In genomic region chr5:149267241-149267973, GRCh38 we compare ENCODE assay signal across 24 cellular contexts. TPM values are rescaled to one million over a fixed set of nuclear protein-coding genes. Genes with fewer than 3 reads are reported as not detected.
A peak's percentile ranks its signal among the peaks of the same experiment; 100 is the strongest.
DNase-seq lines count a peak whose midpoint lies in the region; ATAC-seq and TF ChIP-seq lines count a peak whose summit lies in the region.
"Had no signal": no experiment of that assay in that cellular context is flagged by ENCODE, and none has a peak within 500 bp of the region (broad histone marks: within the 10 kb centered on the region; RNA-seq: fewer than 3 reads in every experiment).

No MANE protein-coding gene starts in this region.

- H2BK20ac ChIP-seq in IMR-90 (ENCODE audit: low read depth, low read length), result no peak overlapping the region; the same call in 1 of the 2 replicates

- no peak overlapping the region for H2AFZ ChIP-seq in IMR-90 (replicated peaks; ENCODE audit: low read length, poor library complexity)

- no peak for TF ChIP-seq EP300 in upper lobe of left lung (IDR thresholded peaks at IDR 0.05)

- no peak overlapping the region for H4K91ac ChIP-seq in IMR-90 (ENCODE audit: insufficient read depth, low read depth, low read length)

- no peak overlapping the region for H4K5ac ChIP-seq in IMR-90 (ENCODE audit: low read depth, low read length)

- 50% methylated on average over 1 of the region's 9 CpGs; no CpG with 5 or more reads in 1 of the 2 experiments for whole genome bisulfite sequencing in IMR-90 (ENCODE audit: extremely low coverage in 2 of 2, insufficient read length in 1 of 2), 2 experiments
- WGBS in upper lobe of left lung, 2 donors, result 87 to 93% methylated on average over 9 of the region's 9 CpGs

- no peak overlapping the region for H3K56ac ChIP-seq in IMR-90 (ENCODE audit: extremely low read depth, insufficient read depth, low read length)

- H3K4me2 ChIP-seq in IMR-90 (ENCODE audit: low read depth, low read length), result no peak overlapping the region

- no peak overlapping the region for H3K18ac ChIP-seq in IMR-90 (ENCODE audit: low read depth, low read length)

- no peak overlapping the region for H3K23ac ChIP-seq in IMR-90 (ENCODE audit: low read depth, low read length)

- H3K4ac ChIP-seq in IMR-90 (ENCODE audit: low read depth, low read length), result peak overlapping the region; percentile 25; the same call in 1 of the 2 replicates

- TF ChIP-seq POLR2A in IMR-90 (IDR thresholded peaks at IDR 0.05; ENCODE audit: low read depth, low read length), result no peak
- TF ChIP-seq POLR2A in upper lobe of left lung (IDR thresholded peaks at IDR 0.05), result no peak

- H2AK9ac ChIP-seq in IMR-90 (replicated peaks; ENCODE audit: low read depth, low read length, poor library complexity), result no peak overlapping the region

- H3K9ac ChIP-seq in IMR-90 (ENCODE audit: low read depth, low read length), result no peak overlapping the region

- POLR2A ChIA-PET in IMR-90 (lab: Charles Lee; ENCODE audit: unreplicated experiment), result no interaction called here

- in situ Hi-C loops in IMR-90 (cut with MboI; ENCODE audit: low sequenced_read_pairs), result loop anchor here (10.0 kb wide), 1 partner anchor 533 kb away; no protein-coding TSS in a partner anchor

- intact Hi-C loops in IMR-90 (cut with micrococcal nuclease), result loop anchor here (5.0 kb wide), 3 partner anchors 80 to 535 kb away; partner anchors contain the start of gene GRPEL2

- DNase-seq in IMR-90 (no peak), substantia nigra (lab: John Stamatoyannopoulos, UW) (peak; percentile 6 to 89 (median 67)), NCI-H446 treated with DMSO at 0.1 percent for 48 hours (lab: John Stamatoyannopoulos, UW) (no peak), DMS79 (lab: John Stamatoyannopoulos, UW) (no peak), upper lobe of left lung (no peak)
- DNase-seq: activated CD4-positive, alpha-beta T cell treated with anti-CD3 and anti-CD28 coated beads for 48 hours; activated CD8-positive, alpha-beta memory T cell treated with anti-CD3 and anti-CD28 coated beads, Interleukin-2, amount 10 ng/mL, durations not matched to agents 7 days and 5 days; activated naive CD4-positive, alpha-beta T cell treated with anti-CD3 and anti-CD28 coated beads for 36 hours; activated T-cell treated with anti-CD3 and anti-CD28 coated beads, Interleukin-2, amount 50 U/mL, for 72 hours; CD4-positive, alpha-beta memory T cell; DMS153; foreskin keratinocyte; GF-D8; NCI-H1092 treated with DMSO at 0.1 percent for 48 hours; NCI-H1930; NCI-H345; NCI-H774; stimulated activated CD4-positive, alpha-beta T cell treated with anti-CD3 and anti-CD28 coated beads, Interleukin-4, amount 100 ng/mL, for 1 hour; stimulated activated naive CD4-positive, alpha-beta T cell had no signal

- H3K14ac ChIP-seq in IMR-90 (replicated peaks; ENCODE audit: low read depth, low read length), result no peak overlapping the region

- ATAC-seq in IMR-90 (ENCODE audit: low read depth) (no peak), upper lobe of left lung (ENCODE audit: low FRiP score in 2 of 2) (no peak)
- ATAC-seq: activated CD8-positive, alpha-beta memory T cell treated with anti-CD3 and anti-CD28 coated beads, Interleukin-2, amount 10 ng/mL, durations not matched to agents 7 days and 5 days; activated T-cell treated with anti-CD3 and anti-CD28 coated beads, Interleukin-2, amount 50 U/mL, for 72 hours; foreskin keratinocyte; SK-N-SH treated with all-trans-retinoic acid at 6 μM for 48 hours had no signal

- TF ChIP-seq CTCF in IMR-90 (conservative IDR thresholded peaks at IDR 0.05; ENCODE audit: low read depth, low read length), result no peak
- no peak for TF ChIP-seq CTCF in upper lobe of left lung (IDR thresholded peaks at IDR 0.05)

- no TSS peak for BruUV-seq in IMR-90 (replicated peaks; lab: Mats Ljungman, UMichigan)

- H3K4me3 ChIP-seq in IMR-90 (ENCODE audit: insufficient read depth, low read depth, low read length) (no peak overlapping the region), upper lobe of left lung (no peak overlapping the region)

- H2BK15ac ChIP-seq in IMR-90 (ENCODE audit: low read depth, low read length), result no peak overlapping the region

- no peak overlapping the region for H4K8ac ChIP-seq in IMR-90 (ENCODE audit: low read depth in 2 of 2, low read length in 2 of 2)

- dilution Hi-C loops in IMR-90 (cut with HindIII; ENCODE audit: low sequenced_read_pairs, unreplicated experiment), result no loop called here

- no peaks in the 10 kb centered on the region for H4K20me1 ChIP-seq in IMR-90 (ENCODE audit: insufficient read depth, low read length)

- no peak overlapping the region; the same call in 1 of the 2 replicates for H2AK5ac ChIP-seq in IMR-90 (ENCODE audit: low read depth, low read length)

- H3K9me3 ChIP-seq in IMR-90 (ENCODE audit: control insufficient read depth, insufficient read depth, low read length) (peaks cover 2% of the 10 kb centered on the region; the same call in 1 of the 2 replicates), upper lobe of left lung (peaks cover 0 to 12% (median 5%) of the 10 kb centered on the region in 4 donors)

- no peak for TF ChIP-seq RAD21 in IMR-90 (IDR thresholded peaks at IDR 0.05; ENCODE audit: low read length)

- no peak overlapping the region for H2BK120ac ChIP-seq in IMR-90 (ENCODE audit: low read depth, low read length)

- no peak overlapping the region for H2BK5ac ChIP-seq in IMR-90 (ENCODE audit: low read depth, low read length, poor library complexity, severe bottlenecking)

- 0 out of 4 replicates have a peak, but pooled peaks cover 0 to 4% of the 10 kb centered on the region in 2 experiments for H3K79me1 ChIP-seq in IMR-90 (ENCODE audit: low read depth in 1 of 2, low read length in 2 of 2)

- H3K27ac ChIP-seq in IMR-90 (ENCODE audit: insufficient read depth, low read length), result no peak overlapping the region
- H3K27ac ChIP-seq in cingulate gyrus (ENCODE audit: low read depth, low read length), result peak overlapping the region; percentile 73
- peak overlapping the region; percentile 71 for H3K27ac ChIP-seq in layer of hippocampus (ENCODE audit: low read depth, low read length)
- H3K27ac ChIP-seq in substantia nigra (ENCODE audit: low read depth, low read length, poor library complexity, severe bottlenecking), result peak overlapping the region; percentile 81
- H3K27ac ChIP-seq in upper lobe of left lung, result no peak overlapping the region
- H3K27ac ChIP-seq: foreskin keratinocyte had no signal

- peaks cover 4% of the 10 kb centered on the region for H3K4me1 ChIP-seq in IMR-90 (ENCODE audit: control insufficient read depth, insufficient read depth, low read length)
- H3K4me1 ChIP-seq in upper lobe of left lung, result peaks cover 6 to 11% (median 6%) of the 10 kb centered on the region in 4 donors
- H3K4me1 ChIP-seq: foreskin keratinocyte had no signal

- no peaks in the 10 kb centered on the region for H3K27me3 ChIP-seq in IMR-90 (ENCODE audit: control insufficient read depth, insufficient read depth, low read length)
- H3K27me3 ChIP-seq in layer of hippocampus (ENCODE audit: control insufficient read depth, insufficient read depth, low read length), result no peaks in the 10 kb centered on the region
- peaks cover 0 to 5% (median 0%) of the 10 kb centered on the region in 4 donors for H3K27me3 ChIP-seq in upper lobe of left lung

- no peaks in the 10 kb centered on the region for H3K9me1 ChIP-seq in IMR-90 (ENCODE audit: insufficient read depth, low read length)

- CTCF ChIA-PET in IMR-90 (lab: Yijun Ruan, JAX), result interaction anchor here (0.8 kb wide), 2 partner anchors 106 to 153 kb away, joined by 3 to 4 read pairs; no protein-coding TSS in a partner anchor

- H3K36me3 ChIP-seq in IMR-90 (ENCODE audit: control insufficient read depth, insufficient read depth, low read length) (no peaks in the 10 kb centered on the region), upper lobe of left lung (no peaks in the 10 kb centered on the region)

TF ChIP-seq in IMR-90, 13 proteins besides CTCF, POLR2A, EP300 and RAD21:
- TF ChIP-seq RCOR1 (IDR thresholded peaks at IDR 0.05; ENCODE audit: insufficient replicate concordance, low read length) (no peak), CEBPB (IDR thresholded peaks at IDR 0.05; ENCODE audit: low read depth, low read length) (no peak), MXI1 (IDR thresholded peaks at IDR 0.05; ENCODE audit: borderline replicate concordance, low read depth, low read length) (no peak), SMC3 (IDR thresholded peaks at IDR 0.05; ENCODE audit: low read depth, low read length) (no peak)

RNA-seq across cellular contexts. Expression of gene AFAP1L1, which starts 4.3 kb away (rescaled TPM):
- 5.3 and 5.7 TPM in 2 replicates for total RNA-seq in IMR-90 (2012; rRNA removed)
- polyA plus RNA-seq in IMR-90 (2012; rRNA removed), result 2.9 and 3.3 TPM in 2 replicates
- polyA plus RNA-seq in IMR-90 (2012; cell fraction: cytosol; rRNA removed), result 2.4 and 2.9 TPM in 2 replicates
- 2.3 and 2.4 TPM in 2 replicates for polyA plus RNA-seq in IMR-90 (2012; cell fraction: nucleus; rRNA removed; ENCODE audit: low replicate concordance)
- total RNA-seq in upper lobe of left lung, result 10 to 100 TPM; 15.1 to 40.8 (median 26.5) TPM
- total RNA-seq: activated CD8-positive, alpha-beta memory T cell treated with anti-CD3 and anti-CD28 coated beads, Interleukin-2, amount 10 ng/mL, durations not matched to agents 7 days and 5 days; CD4-positive, alpha-beta memory T cell; T-helper 2 cell treated with Interferon-gamma antibody and Interleukin-4, amounts not matched to agents 100 ng/mL and 5 ng/mL, for 36 hours had no signal
- polyA plus RNA-seq: CD4-positive, alpha-beta memory T cell; IgD-negative memory B cell had no signal

Comparison
In these comparisons a context has a peak if more than half of its experiments do, and no peak if none do; other contexts are left out.
1. DNase-seq: peak in substantia nigra (49 of 49); none in IMR-90 (single experiment), NCI-H446 treated with DMSO at 0.1 percent for 48 hours (single experiment), DMS79 (single experiment) and upper lobe of left lung (0 of 2).
2. H3K27ac ChIP-seq: peak in cingulate gyrus (single experiment), layer of hippocampus (single experiment) and substantia nigra (single experiment); none in IMR-90 (single experiment) and upper lobe of left lung (0 of 4).